ENCODE assay signal across 21 cellular contexts in genomic region chr1:4830756-4831155, GRCh38.
"Had no signal": no experiment of that assay in that cellular context is flagged by ENCODE, and none has a peak within 500 bp of the region (broad histone marks: within the 10 kb centered on the region; RNA-seq: fewer than 3 reads in every experiment).

No MANE protein-coding gene starts in this region.

- H3K4me1 ChIP-seq: esophagus squamous epithelium, gastroesophageal sphincter, left ventricle myocardium inferior, lower lobe of right lung, right atrium auricular region, sigmoid colon, suprapubic skin, thyroid gland had no signal

- ATAC-seq: effector memory CD8-positive, alpha-beta T cell; gastroesophageal sphincter; lower lobe of right lung; naive thymus-derived CD4-positive, alpha-beta T cell; stimulated activated effector memory CD8-positive, alpha-beta T cell treated with anti-CD3 and anti-CD28 coated beads, Interleukin-12 subunit alpha, Interleukin-12 subunit beta, amount 100 ng/mL, for 72 hours; stimulated activated naive CD8-positive, alpha-beta T cell treated with anti-CD3 and anti-CD28 coated beads, Interleukin-15, Interleukin-2, amounts not matched to agents 100 U/mL and 50 U/mL, for 24 hours had no signal

- H3K27ac ChIP-seq: epithelial cell of prostate, esophagus squamous epithelium, left ventricle myocardium inferior, lower lobe of right lung, neutrophil, right atrium auricular region, sigmoid colon, skin epidermis, suprapubic skin, thyroid gland had no signal

- H3K9me3 ChIP-seq: esophagus squamous epithelium, left ventricle myocardium inferior, lower lobe of right lung, neutrophil, right atrium auricular region, sigmoid colon, suprapubic skin, thyroid gland had no signal

- H3K4me3 ChIP-seq: esophagus squamous epithelium, gastroesophageal sphincter, left ventricle myocardium inferior, lower lobe of right lung, right atrium auricular region, sigmoid colon, skin epidermis, suprapubic skin, thyroid gland had no signal

- H3K36me3 ChIP-seq: esophagus squamous epithelium, gastroesophageal sphincter, left ventricle myocardium inferior, lower lobe of right lung, neutrophil, right atrium auricular region, sigmoid colon, suprapubic skin, thyroid gland had no signal

- DNase-seq: effector memory CD8-positive, alpha-beta T cell; esophagus squamous epithelium; foreskin fibroblast; immature natural killer cell; left ventricle myocardium inferior; lower lobe of right lung; mesendoderm; naive thymus-derived CD4-positive, alpha-beta T cell; nephron progenitor cell; sigmoid colon; stimulated activated CD4-positive, alpha-beta T cell treated with anti-CD3 and anti-CD28 coated beads, Interleukin-4, amount 100 ng/mL, for 1 hour; stimulated activated CD8-positive, alpha-beta memory T cell treated with anti-CD3 and anti-CD28 coated beads, Interleukin-4, amount 100 ng/mL, for 48 hours; stimulated activated naive CD8-positive, alpha-beta T cell treated with anti-CD3 and anti-CD28 coated beads, Interleukin-15, Interleukin-2, amounts not matched to agents 100 U/mL and 50 U/mL, for 24 hours; thyroid gland had no signal

- H3K27me3 ChIP-seq: neutrophil, right atrium auricular region, sigmoid colon, suprapubic skin, thyroid gland had no signal
